ENCODE assay signal across 14 cellular contexts in genomic region chr17:49567104-49567521, GRCh38. TPM values are rescaled to one million over a fixed set of nuclear protein-coding genes. Genes with fewer than 3 reads are reported as not detected.
DNase-seq lines count a peak whose midpoint lies in the region; ATAC-seq and TF ChIP-seq lines count a peak whose summit lies in the region.
"Had no signal": no experiment of that assay in that cellular context is flagged by ENCODE, and none has a peak within 500 bp of the region (broad histone marks: within the 10 kb centered on the region; RNA-seq: fewer than 3 reads in every experiment).

No MANE protein-coding gene starts in this region.

- H3K27me3 ChIP-seq in adrenal gland (peaks cover 6% of the 10 kb centered on the region), heart left ventricle (no peaks in the 10 kb centered on the region), neuronal stem cell (ENCODE audit: control insufficient read depth in 3 of 3, insufficient read depth in 3 of 3, low read depth in 1 of 3, low read length in 3 of 3) (peaks cover 0 to 33% (median 11%) of the 10 kb centered on the region in 3 experiments), thoracic aorta (replicated peaks; ENCODE audit: insufficient read depth) (no peaks in the 10 kb centered on the region)

- H3K4me2 ChIP-seq in neuronal stem cell (ENCODE audit: insufficient read depth, low read length, poor library complexity, severe bottlenecking), result no peak overlapping the region

- H3K23ac ChIP-seq in neuronal stem cell (ENCODE audit: low read depth, low read length, poor library complexity), result peak overlapping the region; percentile 80

- TF ChIP-seq CTCF in adrenal gland (IDR thresholded peaks at IDR 0.05), result no peak
- TF ChIP-seq CTCF in heart left ventricle (IDR thresholded peaks at IDR 0.05), result no peak
- no peak for TF ChIP-seq CTCF in thoracic aorta (IDR thresholded peaks at IDR 0.05)

- H2AFZ ChIP-seq in neuronal stem cell (ENCODE audit: low read length), result no peak overlapping the region

- no peak overlapping the region for H3K4me3 ChIP-seq in adrenal gland
- H3K4me3 ChIP-seq in heart left ventricle, result no peak overlapping the region
- H3K4me3 ChIP-seq in neuronal stem cell (ENCODE audit: low read length in 2 of 2), result no peak overlapping the region
- no peak overlapping the region for H3K4me3 ChIP-seq in thoracic aorta
- H3K4me3 ChIP-seq: GM12878 had no signal

- H2BK120ac ChIP-seq in neuronal stem cell (ENCODE audit: low read depth, low read length), result no peak overlapping the region

- TF ChIP-seq POLR2A in adrenal gland (IDR thresholded peaks at IDR 0.05) (no peak), heart left ventricle (IDR thresholded peaks at IDR 0.05) (no peak)

- no peak overlapping the region for H4K8ac ChIP-seq in neuronal stem cell (ENCODE audit: low read depth, low read length)

- no peak overlapping the region for H3K14ac ChIP-seq in neuronal stem cell (ENCODE audit: low read length)

- H3K9me3 ChIP-seq in adrenal gland (replicated peaks in 1 of 3) (no peaks in the 10 kb centered on the region), heart left ventricle (no peaks in the 10 kb centered on the region), neuronal stem cell (replicated peaks in 1 of 2; ENCODE audit: control insufficient read depth in 2 of 2, insufficient read depth in 1 of 2, low read depth in 1 of 2, low read length in 2 of 2) (no peaks in the 10 kb centered on the region), thoracic aorta (no peaks in the 10 kb centered on the region)

- DNase-seq in adrenal gland (no peak), heart left ventricle (no peak), neuronal stem cell (ENCODE audit: low spot score) (no peak), thoracic aorta (ENCODE audit: low spot score) (no peak), NCI-H2029 (lab: John Stamatoyannopoulos, UW) (no peak), ureter (ENCODE audit: low spot score) (no peak), HK-2 (ENCODE audit: unreplicated experiment) (no peak)
- DNase-seq in activated CD4-positive, CD25-positive, alpha-beta regulatory T cell (lab: John Stamatoyannopoulos, UW), result no peak
- DNase-seq: cortex of kidney, NCI-H1436 treated with DMSO at 0.1 percent for 48 hours, NCI-H2171 treated with DMSO at 0.1 percent for 48 hours had no signal

- H3K4me1 ChIP-seq in adrenal gland (replicated peaks in 1 of 2) (peaks cover 4 to 21% of the 10 kb centered on the region in 2 donors), heart left ventricle (peaks cover 0 to 42% (median 26%) of the 10 kb centered on the region in 12 donors), neuronal stem cell (ENCODE audit: control insufficient read depth in 2 of 2, insufficient read depth in 1 of 2, low read depth in 1 of 2, low read length in 2 of 2) (peaks cover 0 to 12% of the 10 kb centered on the region in 2 donors), thoracic aorta (ENCODE audit: control insufficient read depth in 1 of 2, low read depth in 2 of 2) (peaks cover 16 to 45% of the 10 kb centered on the region in 2 donors)

- H4K91ac ChIP-seq in neuronal stem cell (ENCODE audit: low read depth, low read length, poor library complexity), result no peak overlapping the region

- H2BK12ac ChIP-seq in neuronal stem cell (ENCODE audit: low read length), result peak overlapping the region; percentile 30

- no peak overlapping the region for H3K4ac ChIP-seq in neuronal stem cell (ENCODE audit: low read length)

- peaks cover 2% of the 10 kb centered on the region for H3K79me1 ChIP-seq in neuronal stem cell (ENCODE audit: low read depth, low read length)

- H3K27ac ChIP-seq in adrenal gland (peak overlapping the region in 3 of 5 donors; percentile 0 to 83 (median 71)), heart left ventricle (peak overlapping the region in 10 of 12 donors; percentile 55 to 90 (median 80)), neuronal stem cell (replicated peaks; ENCODE audit: low read length) (no peak overlapping the region), thoracic aorta (peak overlapping the region; percentile 87 to 94)
- H3K27ac ChIP-seq: GM23248 had no signal

- intact Hi-C loops in adrenal gland (cut with DNase I) (loop anchor here (5.0 to 10.0 kb wide), 2 partner anchors 210 to 428 kb away; partner anchors contain the start of gene DLX3 (in 1 of the 2)), heart left ventricle (cut with DNase I) (loop anchor here in 9 of 10 donors (2.0 to 10.0 kb wide), 10 partner anchors 210 to 430 kb away; partner anchors contain the start of genes DLX3 (in 6 of the 9) and KAT7 (in 2 of the 9))

- ATAC-seq in heart left ventricle (peak in 1 of 4 donors; percentile 0), thoracic aorta (ENCODE audit: insufficient number of reproducible peaks, low FRiP score, low read depth) (no peak)

- peak overlapping the region; percentile 87 for H2BK5ac ChIP-seq in neuronal stem cell (ENCODE audit: low read length)

- H3K9ac ChIP-seq in neuronal stem cell (ENCODE audit: low read depth, low read length, poor library complexity), result no peak overlapping the region
- H3K9ac ChIP-seq: GM23248 had no signal

- H3K36me3 ChIP-seq in adrenal gland (replicated peaks in 1 of 2) (no peaks in the 10 kb centered on the region), heart left ventricle (no peaks in the 10 kb centered on the region), neuronal stem cell (replicated peaks in 1 of 2; ENCODE audit: control insufficient read depth in 2 of 2, insufficient read depth in 2 of 2, low read length in 2 of 2) (no peaks in the 10 kb centered on the region), thoracic aorta (no peaks in the 10 kb centered on the region)

- H2BK15ac ChIP-seq in neuronal stem cell (ENCODE audit: low read length), result peak overlapping the region; percentile 58

- 56 to 85% (median 63%) methylated on average over 5 to 9 of the region's 9 CpGs for WGBS in adrenal gland, 4 donors
- WGBS in heart left ventricle, 4 donors, result 66 to 82% (median 81%) methylated on average over 9 of the region's 9 CpGs
- no CpG with 5 or more reads among the region's 9 CpGs for WGBS in neuronal stem cell (ENCODE audit: extremely low coverage in 2 of 2, insufficient read length in 2 of 2, insufficient replicate concordance in 1 of 2), 2 donors

- no peak overlapping the region for H3K18ac ChIP-seq in neuronal stem cell (ENCODE audit: low read length)

- peak overlapping the region; percentile 99 for H2AK5ac ChIP-seq in neuronal stem cell (ENCODE audit: low read depth, low read length)

RNA-seq across cellular contexts. Expression of gene NXPH3, which starts 8.6 kb away (rescaled TPM):
- 1 to 10 TPM in 6 of 8 donors, under 1 TPM in 2; 0.30 to 6.1 (median 1.3) TPM for total RNA-seq in adrenal gland
- 1 to 10 TPM in 1 of 3 donors, under 1 TPM in 2; 0.80 to 1.3 (median 0.88) TPM for polyA plus RNA-seq in adrenal gland
- 1 to 10 TPM; 2.5 to 6.8 (median 4.5) TPM for total RNA-seq in heart left ventricle
- polyA plus RNA-seq in heart left ventricle, result 1 to 10 TPM; 4.0 to 7.9 TPM
- 2.9 TPM for polyA plus RNA-seq in neuronal stem cell (2013, experiment 1 of 2)
- polyA plus RNA-seq in neuronal stem cell (2013, experiment 2 of 2), result 2.8 TPM
- total RNA-seq in thoracic aorta, result 100 to 1,000 TPM in 1 of 2 donors, 10 to 100 TPM in 1; 61.7 to 131 TPM
- total RNA-seq in ureter, result 9.2 TPM
- total RNA-seq: naive thymus-derived CD8-positive, alpha-beta T cell had no signal
- polyA plus RNA-seq: naive thymus-derived CD8-positive, alpha-beta T cell had no signal
